ENCODE assay signal across 1 cellular context in genomic region chr17:1487939-1488825, GRCh38.
TF ChIP-seq lines count a peak whose summit lies in the region.

No MANE protein-coding gene starts in this region.

TF ChIP-seq in K562, 482 proteins besides CTCF, POLR2A, EP300 and RAD21 (continued from another document and continues in another):
- TF ChIP-seq ZNF398 (CRISPR knock-in tag; IDR thresholded peaks at IDR 0.05) = no peak
- no peak for TF ChIP-seq MAFK (IDR thresholded peaks at IDR 0.05; ENCODE audit: low read length)
- TF ChIP-seq ZNF431 (CRISPR knock-in tag; IDR thresholded peaks at IDR 0.05) = no peak
- peak; percentile 84; the same call in 1 of the 2 replicates for TF ChIP-seq GATAD2B (IDR thresholded peaks at IDR 0.05; ENCODE audit: borderline replicate concordance)
- TF ChIP-seq ZNF263 (CRISPR knock-in tag; IDR thresholded peaks at IDR 0.05; ENCODE audit: borderline replicate concordance) = no peak
- no peak for TF ChIP-seq MBD1 (CRISPR knock-in tag; IDR thresholded peaks at IDR 0.05)
- no peak for TF ChIP-seq HMGN3 (IDR thresholded peaks at IDR 0.05; ENCODE audit: borderline replicate concordance, extremely low read depth, insufficient read length, low read depth, low read length)
- TF ChIP-seq ID3 (CRISPR knock-in tag; IDR thresholded peaks at IDR 0.05) = no peak
- no peak for TF ChIP-seq ID3 (tag; IDR thresholded peaks at IDR 0.05)
- TF ChIP-seq THRA (IDR thresholded peaks at IDR 0.05) = no peak
- peak in 1 of 2 experiments; percentile 44; a peak in 1 of 4 replicates for TF ChIP-seq NONO (IDR thresholded peaks at IDR 0.05; ENCODE audit: low read depth in 2 of 2, low read length in 1 of 2)
- TF ChIP-seq POLR2AphosphoS5 (IDR thresholded peaks at IDR 0.05; ENCODE audit: control insufficient read depth, insufficient read depth, low read depth, low read length) = no peak
- TF ChIP-seq ELK1 (CRISPR knock-in tag; IDR thresholded peaks at IDR 0.05) = no peak
- no peak for TF ChIP-seq NFE2 (IDR thresholded peaks at IDR 0.05; ENCODE audit: low read depth)
- TF ChIP-seq POLR3G (IDR thresholded peaks at IDR 0.05; ENCODE audit: extremely low read depth, insufficient read length, insufficient replicate concordance) = no peak
- TF ChIP-seq KLF16 (IDR thresholded peaks at IDR 0.05) = no peak
- no peak for TF ChIP-seq HNRNPH1 (optimal IDR thresholded peaks at IDR 0.05; ENCODE audit: low read depth, low read length)
- TF ChIP-seq CBX3 (IDR thresholded peaks at IDR 0.05; ENCODE audit: borderline replicate concordance in 1 of 2, low read length in 2 of 2) = no peak
- TF ChIP-seq HLTF (IDR thresholded peaks at IDR 0.05) = no peak
- peak; percentile 38; the same call in 1 of the 2 replicates for TF ChIP-seq FOSL1 (tag; conservative IDR thresholded peaks at IDR 0.05)
- no peak for TF ChIP-seq XRCC5 (IDR thresholded peaks at IDR 0.05; ENCODE audit: low read depth, low read length)
- no peak for TF ChIP-seq RHOXF2B (CRISPR knock-in tag; conservative IDR thresholded peaks at IDR 0.05)
- TF ChIP-seq ATF7 (IDR thresholded peaks at IDR 0.05) = peak; percentile 62
- no peak for TF ChIP-seq ETV6 (IDR thresholded peaks at IDR 0.05; ENCODE audit: borderline replicate concordance in 1 of 2, low read depth in 2 of 2, low read length in 1 of 2)
- TF ChIP-seq ETV6 (CRISPR knock-in tag; IDR thresholded peaks at IDR 0.05; ENCODE audit: borderline replicate concordance) = no peak
- TF ChIP-seq TAF15 (IDR thresholded peaks at IDR 0.05; ENCODE audit: low read depth, low read length) = no peak
- peak; percentile 36; the same call in 1 of the 2 replicates for TF ChIP-seq SIN3B (IDR thresholded peaks at IDR 0.05; ENCODE audit: low read depth)
- no peak for TF ChIP-seq ZBTB40 (IDR thresholded peaks at IDR 0.05)
- TF ChIP-seq ZBTB40 (CRISPR knock-in tag; IDR thresholded peaks at IDR 0.05) = no peak
- no peak for TF ChIP-seq ZNF121 (CRISPR knock-in tag; conservative IDR thresholded peaks at IDR 0.05)
- TF ChIP-seq TRIM24 (IDR thresholded peaks at IDR 0.05) = no peak
- no peak for TF ChIP-seq DLX4 (CRISPR knock-in tag; IDR thresholded peaks at IDR 0.05)
- no peak for TF ChIP-seq NFRKB (IDR thresholded peaks at IDR 0.05; ENCODE audit: low read depth)
- TF ChIP-seq E2F1 (CRISPR knock-in tag; IDR thresholded peaks at IDR 0.05) = no peak
- TF ChIP-seq ZNF23 (CRISPR knock-in tag; IDR thresholded peaks at IDR 0.05) = no peak
- TF ChIP-seq ZNF311 (CRISPR knock-in tag; IDR thresholded peaks at IDR 0.05) = no peak
- no peak for TF ChIP-seq RNF219 (CRISPR knock-in tag; IDR thresholded peaks at IDR 0.05)
- TF ChIP-seq ZNF79 (CRISPR knock-in tag; IDR thresholded peaks at IDR 0.05; ENCODE audit: low read depth) = no peak
- TF ChIP-seq NBN (IDR thresholded peaks at IDR 0.05; ENCODE audit: low read depth) = no peak
- TF ChIP-seq TCF7 (IDR thresholded peaks at IDR 0.05; ENCODE audit: borderline replicate concordance) = no peak
- TF ChIP-seq KLF10 (CRISPR knock-in tag; IDR thresholded peaks at IDR 0.05) = no peak
- no peak for TF ChIP-seq HCFC1 (IDR thresholded peaks at IDR 0.05; ENCODE audit: low read depth, low read length)
- TF ChIP-seq HIVEP1 (CRISPR knock-in tag; IDR thresholded peaks at IDR 0.05) = no peak
- no peak for TF ChIP-seq ZC3H11A (IDR thresholded peaks at IDR 0.05; ENCODE audit: low read depth, low read length)
- no peak for TF ChIP-seq ZNF395 (CRISPR knock-in tag; IDR thresholded peaks at IDR 0.05)
